In the genomic region with DNA sequence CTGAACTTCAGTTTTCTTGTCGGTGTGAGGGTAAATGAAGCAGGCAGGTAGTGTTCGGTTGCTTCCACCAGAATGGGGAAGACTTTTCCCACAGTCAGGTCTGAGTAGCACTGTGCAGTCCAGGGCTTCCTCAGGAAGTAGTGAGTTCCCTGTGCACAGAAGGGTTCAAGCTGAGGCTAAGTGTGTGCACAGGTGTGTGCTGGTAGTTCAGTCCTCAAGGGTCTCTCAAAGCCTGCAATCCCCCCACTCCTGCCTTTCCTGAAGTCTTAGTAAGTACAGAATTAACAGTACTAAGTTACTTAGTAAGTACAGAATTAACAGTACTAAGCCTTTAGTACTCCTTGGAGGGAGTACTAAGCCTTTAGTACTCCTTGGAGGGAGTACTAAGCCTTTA, we compare ENCODE assay signal across 11 cellular contexts. TPM values are rescaled to one million over a fixed set of nuclear protein-coding genes. Genes with fewer than 3 reads are reported as not detected.
DNase-seq lines count a peak whose midpoint lies in the region; ATAC-seq and TF ChIP-seq lines count a peak whose summit lies in the region.
"Had no signal": no experiment of that assay in that cellular context is flagged by ENCODE, and none has a peak within 500 bp of the region (broad histone marks: within the 10 kb centered on the region; RNA-seq: fewer than 3 reads in every experiment).

No MANE protein-coding gene starts in this region.

- ATAC-seq in Right ventricle myocardium inferior (peak; percentile 10), Right ventricle myocardium superior (ENCODE audit: poor library complexity) (no peak)
- ATAC-seq: stimulated activated memory B cell treated with anti-CD40 and anti-IgM and Interleukin-4, amounts not matched to agents 10 μg/mL and 1 μg/mL and 100 μg/mL, for 72 hours had no signal

- intact Hi-C loops in Right ventricle myocardium inferior (cut with DNase I): loop anchor here (5.0 kb wide), 2 partner anchors 41 to 49 kb away; no protein-coding TSS in a partner anchor
- intact Hi-C loops in Right ventricle myocardium superior (cut with DNase I): no loop called here
- intact Hi-C loops in left ventricle myocardium inferior (cut with micrococcal nuclease): no loop called here
- intact Hi-C loops in uterus (cut with DNase I; ENCODE audit: low total_unique reads): no loop called here

- H4K91ac ChIP-seq in neuronal stem cell (ENCODE audit: low read depth, low read length, poor library complexity): no peak overlapping the region

- H3K4me2 ChIP-seq in neuronal stem cell (ENCODE audit: insufficient read depth, low read length, poor library complexity, severe bottlenecking): peak overlapping the region; percentile 76
- no peak overlapping the region for H3K4me2 ChIP-seq in Karpas-422 (ENCODE audit: low read depth, low read length, poor library complexity, severe bottlenecking)

- peak overlapping the region; percentile 63 for H2AK5ac ChIP-seq in neuronal stem cell (ENCODE audit: low read depth, low read length)

- no peaks in the 10 kb centered on the region for H3K36me3 ChIP-seq in left ventricle myocardium inferior
- H3K36me3 ChIP-seq in neuronal stem cell (replicated peaks in 1 of 2; ENCODE audit: control insufficient read depth in 2 of 2, insufficient read depth in 2 of 2, low read length in 2 of 2): peaks cover 2 to 5% of the 10 kb centered on the region in 2 donors
- H3K36me3 ChIP-seq in uterus: no peaks in the 10 kb centered on the region
- H3K36me3 ChIP-seq in Karpas-422 (ENCODE audit: insufficient read depth, low read length): no peaks in the 10 kb centered on the region

- no peaks in the 10 kb centered on the region for H3K9me2 ChIP-seq in Karpas-422 (replicated peaks; ENCODE audit: insufficient read depth, low read length)

- no peaks in the 10 kb centered on the region for H3K79me2 ChIP-seq in Karpas-422 (ENCODE audit: low read length)

- H3K4ac ChIP-seq in neuronal stem cell (ENCODE audit: low read length): no peak overlapping the region

- H3K9me3 ChIP-seq in left ventricle myocardium inferior (replicated peaks) (no peaks in the 10 kb centered on the region), neuronal stem cell (replicated peaks in 1 of 2; ENCODE audit: control insufficient read depth in 2 of 2, insufficient read depth in 1 of 2, low read depth in 1 of 2, low read length in 2 of 2) (no peaks in the 10 kb centered on the region), uterus (no peaks in the 10 kb centered on the region), Karpas-422 (ENCODE audit: low read length) (no peaks in the 10 kb centered on the region)

- no peak overlapping the region for H2BK12ac ChIP-seq in neuronal stem cell (ENCODE audit: low read length)

- H3K27ac ChIP-seq in left ventricle myocardium inferior (replicated peaks) (peak overlapping the region; percentile 88), neuronal stem cell (replicated peaks; ENCODE audit: low read length) (no peak overlapping the region), uterus (peak overlapping the region; percentile 78 to 86), Karpas-422 (ENCODE audit: low read length) (no peak overlapping the region)
- H3K27ac ChIP-seq: KMS-11 had no signal

- peak overlapping the region; percentile 71 for H3K9ac ChIP-seq in neuronal stem cell (ENCODE audit: low read depth, low read length, poor library complexity)
- H3K9ac ChIP-seq in Karpas-422 (ENCODE audit: low read length): no peak overlapping the region
- H3K9ac ChIP-seq: KMS-11 had no signal

- H4K20me1 ChIP-seq in Karpas-422 (ENCODE audit: insufficient read depth, low read depth, low read length): no peaks in the 10 kb centered on the region

- no peak overlapping the region for H4K8ac ChIP-seq in neuronal stem cell (ENCODE audit: low read depth, low read length)

- peak overlapping the region; percentile 99 for H2BK5ac ChIP-seq in neuronal stem cell (ENCODE audit: low read length)

- no peak overlapping the region for H3K23ac ChIP-seq in neuronal stem cell (ENCODE audit: low read depth, low read length, poor library complexity)

- peak overlapping the region; percentile 80 for H3K4me3 ChIP-seq in left ventricle myocardium inferior
- H3K4me3 ChIP-seq in neuronal stem cell (ENCODE audit: low read length in 2 of 2): peak overlapping the region; percentile 74 to 87
- H3K4me3 ChIP-seq in uterus: peak overlapping the region; percentile 74
- H3K4me3 ChIP-seq in Karpas-422 (ENCODE audit: low read length): no peak overlapping the region

- H3K14ac ChIP-seq in neuronal stem cell (ENCODE audit: low read length): no peak overlapping the region

- no peak overlapping the region for H2BK15ac ChIP-seq in neuronal stem cell (ENCODE audit: low read length)

- peaks cover 17% of the 10 kb centered on the region for H3K79me1 ChIP-seq in neuronal stem cell (ENCODE audit: low read depth, low read length)

- no CpG with 5 or more reads among the region's 2 CpGs for WGBS in neuronal stem cell (ENCODE audit: extremely low coverage in 2 of 2, insufficient read length in 2 of 2, insufficient replicate concordance in 1 of 2), 2 donors

- TF ChIP-seq CTCF in left ventricle myocardium inferior (IDR thresholded peaks at IDR 0.05; ENCODE audit: borderline replicate concordance) (no peak), uterus (IDR thresholded peaks at IDR 0.05) (no peak)

- no peaks in the 10 kb centered on the region for H3K27me3 ChIP-seq in left ventricle myocardium inferior (ENCODE audit: low read depth)
- no peaks in the 10 kb centered on the region for H3K27me3 ChIP-seq in neuronal stem cell (ENCODE audit: control insufficient read depth in 3 of 3, insufficient read depth in 3 of 3, low read depth in 1 of 3, low read length in 3 of 3)
- no peaks in the 10 kb centered on the region for H3K27me3 ChIP-seq in uterus
- no peaks in the 10 kb centered on the region for H3K27me3 ChIP-seq in Karpas-422 (ENCODE audit: low read length)

- H3K18ac ChIP-seq in neuronal stem cell (ENCODE audit: low read length): peak overlapping the region; percentile 91

- H3K4me1 ChIP-seq in left ventricle myocardium inferior (peaks cover 93% of the 10 kb centered on the region), neuronal stem cell (ENCODE audit: control insufficient read depth in 2 of 2, insufficient read depth in 1 of 2, low read depth in 1 of 2, low read length in 2 of 2) (peaks cover 20 to 36% of the 10 kb centered on the region in 2 donors), uterus (peaks cover 0 to 6% of the 10 kb centered on the region in 2 donors), Karpas-422 (ENCODE audit: low read length) (no peaks in the 10 kb centered on the region)

- DNase-seq in Right ventricle myocardium inferior (ENCODE audit: missing footprints) (no peak), Right ventricle myocardium superior (no peak), left ventricle myocardium inferior (no peak), neuronal stem cell (ENCODE audit: low spot score) (no peak), uterus (no peak), HT-29 (ENCODE audit: low spot score) (no peak), Karpas-422 (no peak)
- DNase-seq in activated effector memory CD4-positive, alpha-beta T cell treated with Interleukin-2 at 50 U/mL for 16 hours: no peak
- DNase-seq: activated CD4-positive, alpha-beta T cell treated with anti-CD3 and anti-CD28 coated beads, Interleukin-2, amount 10 ng/mL, durations not matched to agents 7 days and 5 days had no signal

- H2AFZ ChIP-seq in neuronal stem cell (ENCODE audit: low read length) (peak overlapping the region; percentile 85), Karpas-422 (ENCODE audit: low read length) (no peak overlapping the region)

- no peak for TF ChIP-seq POLR2A in uterus (IDR thresholded peaks at IDR 0.05)

- no peak overlapping the region for H2BK120ac ChIP-seq in neuronal stem cell (ENCODE audit: low read depth, low read length)

RNA-seq across cellular contexts. Expression of a gene that starts 1.4 kb away (rescaled TPM):
- 53.0 TPM for total RNA-seq in Right ventricle myocardium inferior
- 44.7 TPM for total RNA-seq in Right ventricle myocardium superior
- total RNA-seq in left ventricle myocardium inferior: 50.7 TPM
- polyA plus RNA-seq in neuronal stem cell (2013, experiment 1 of 2): 28.9 TPM
- 29.1 TPM for polyA plus RNA-seq in neuronal stem cell (2013, experiment 2 of 2)
- total RNA-seq in uterus: 100 to 1,000 TPM in 1 of 4 donors, 10 to 100 TPM in 3; 22.0 to 139 (median 31.6) TPM
- total RNA-seq in HT-29 (2014; rRNA removed; shearing (Covaris generic)): 47.4 and 58.1 TPM in 2 replicates
- total RNA-seq in Karpas-422 (2014; rRNA removed; shearing (Covaris generic); ENCODE audit: low replicate concordance): 0.18 and 1.3 TPM in 2 replicates
- total RNA-seq: activated CD4-positive, alpha-beta T cell treated with anti-CD3 and anti-CD28 coated beads, Interleukin-2, amount 10 ng/mL, durations not matched to agents 7 days and 5 days had no signal

Comparison
In these comparisons a context has a peak if more than half of its experiments do, and no peak if none do; other contexts are left out.
1. H3K27ac ChIP-seq: peak in left ventricle myocardium inferior (single experiment) and uterus (2 of 2); none in neuronal stem cell (single experiment) and Karpas-422 (single experiment).